8 cellular contexts compared by ENCODE assay signal in genomic region chr13:31951215-31951678, GRCh38.
DNase-seq lines count a peak whose midpoint lies in the region; ATAC-seq and TF ChIP-seq lines count a peak whose summit lies in the region.

No MANE protein-coding gene starts in this region.

- H3K9me3 Mint-ChIP-seq in WTC11, result no peaks in the 10 kb centered on the region

- POLR2A ChIA-PET in WTC11 (lab: Charles Lee), result no interaction called here

- H3K27me3 ChIP-seq in right cardiac atrium (ENCODE audit: control insufficient read depth, insufficient read depth), result no peaks in the 10 kb centered on the region

- DNase-seq in RPMI7951 (ENCODE audit: low read depth) (peak; percentile 38), right cardiac atrium (peak; percentile 59 to 86 (median 81)), iPS-NIHi11 (ENCODE audit: low spot score) (no peak), WTC11 (ENCODE audit: low spot score) (no peak), NCI-H2196 treated with DMSO at 0.1 percent for 48 hours (lab: John Stamatoyannopoulos, UW; ENCODE audit: unreplicated experiment) (no peak)

- H3K4me3 ChIP-seq in right cardiac atrium (ENCODE audit: low read length), result no peak overlapping the region

- no peak for TF ChIP-seq CTCF in C4-2B (conservative IDR thresholded peaks at IDR 0.05)
- TF ChIP-seq CTCF in WTC11 (IDR thresholded peaks at IDR 0.05), result no peak

- no peaks in the 10 kb centered on the region for H3K9me3 ChIP-seq in right cardiac atrium (ENCODE audit: control insufficient read depth, low read length)

- intact Hi-C loops in right cardiac atrium (cut with DNase I), result no loop called here

- peak overlapping the region; percentile 41 for H3K27ac ChIP-seq in C4-2B
- H3K27ac ChIP-seq in right cardiac atrium (ENCODE audit: low read length), result peak overlapping the region; percentile 50

- peaks cover 3% of the 10 kb centered on the region for H3K4me1 ChIP-seq in right cardiac atrium (ENCODE audit: control insufficient read depth, insufficient read depth, low read length)

- ATAC-seq in GM19035 (IDR thresholded peaks at IDR 0.05; ENCODE audit: unreplicated experiment) (peak; percentile 94), HG03066 (IDR thresholded peaks at IDR 0.05; ENCODE audit: low read depth, unreplicated experiment) (peak; percentile 92), right cardiac atrium (peak; percentile 79 to 82), WTC11 (no peak)

- 50% methylated on average over 3 of the region's 3 CpGs for WGBS in right cardiac atrium

- no peak overlapping the region for H3K4me3 Mint-ChIP-seq in WTC11

- no peaks in the 10 kb centered on the region for H3K27me3 Mint-ChIP-seq in WTC11 (ENCODE audit: low read depth)

- H3K27ac Mint-ChIP-seq in WTC11, result no peak overlapping the region

- H3K4me1 Mint-ChIP-seq in WTC11, result peaks cover 12% of the 10 kb centered on the region

- CTCF ChIA-PET in WTC11 (lab: Charles Lee), result interaction anchor here (1.0 kb wide), 2 partner anchors 16 to 41 kb away, joined by 3 to 4 read pairs; no protein-coding TSS in a partner anchor

- no peaks in the 10 kb centered on the region for H3K36me3 Mint-ChIP-seq in WTC11

TF ChIP-seq in WTC11, 78 proteins besides CTCF, POLR2A, EP300 and RAD21:
- TF ChIP-seq, protein P1, sequence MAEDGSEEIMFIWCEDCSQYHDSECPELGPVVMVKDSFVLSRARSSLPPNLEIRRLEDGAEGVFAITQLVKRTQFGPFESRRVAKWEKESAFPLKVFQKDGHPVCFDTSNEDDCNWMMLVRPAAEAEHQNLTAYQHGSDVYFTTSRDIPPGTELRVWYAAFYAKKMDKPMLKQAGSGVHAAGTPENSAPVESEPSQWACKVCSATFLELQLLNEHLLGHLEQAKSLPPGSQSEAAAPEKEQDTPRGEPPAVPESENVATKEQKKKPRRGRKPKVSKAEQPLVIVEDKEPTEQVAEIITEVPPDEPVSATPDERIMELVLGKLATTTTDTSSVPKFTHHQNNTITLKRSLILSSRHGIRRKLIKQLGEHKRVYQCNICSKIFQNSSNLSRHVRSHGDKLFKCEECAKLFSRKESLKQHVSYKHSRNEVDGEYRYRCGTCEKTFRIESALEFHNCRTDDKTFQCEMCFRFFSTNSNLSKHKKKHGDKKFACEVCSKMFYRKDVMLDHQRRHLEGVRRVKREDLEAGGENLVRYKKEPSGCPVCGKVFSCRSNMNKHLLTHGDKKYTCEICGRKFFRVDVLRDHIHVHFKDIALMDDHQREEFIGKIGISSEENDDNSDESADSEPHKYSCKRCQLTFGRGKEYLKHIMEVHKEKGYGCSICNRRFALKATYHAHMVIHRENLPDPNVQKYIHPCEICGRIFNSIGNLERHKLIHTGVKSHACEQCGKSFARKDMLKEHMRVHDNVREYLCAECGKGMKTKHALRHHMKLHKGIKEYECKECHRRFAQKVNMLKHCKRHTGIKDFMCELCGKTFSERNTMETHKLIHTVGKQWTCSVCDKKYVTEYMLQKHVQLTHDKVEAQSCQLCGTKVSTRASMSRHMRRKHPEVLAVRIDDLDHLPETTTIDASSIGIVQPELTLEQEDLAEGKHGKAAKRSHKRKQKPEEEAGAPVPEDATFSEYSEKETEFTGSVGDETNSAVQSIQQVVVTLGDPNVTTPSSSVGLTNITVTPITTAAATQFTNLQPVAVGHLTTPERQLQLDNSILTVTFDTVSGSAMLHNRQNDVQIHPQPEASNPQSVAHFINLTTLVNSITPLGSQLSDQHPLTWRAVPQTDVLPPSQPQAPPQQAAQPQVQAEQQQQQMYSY (CRISPR knock-in tag; IDR thresholded peaks at IDR 0.05), result no peak
- no peak for TF ChIP-seq NFYB (CRISPR knock-in tag; conservative IDR thresholded peaks at IDR 0.05; ENCODE audit: low read depth)
- TF ChIP-seq NR3C1 (CRISPR knock-in tag; conservative IDR thresholded peaks at IDR 0.05; ENCODE audit: low read depth), result no peak
- TF ChIP-seq MXD4 (CRISPR knock-in tag; IDR thresholded peaks at IDR 0.05; ENCODE audit: borderline replicate concordance), result no peak
- TF ChIP-seq FOXK1 (CRISPR knock-in tag; IDR thresholded peaks at IDR 0.05), result no peak
- TF ChIP-seq, protein P2, sequence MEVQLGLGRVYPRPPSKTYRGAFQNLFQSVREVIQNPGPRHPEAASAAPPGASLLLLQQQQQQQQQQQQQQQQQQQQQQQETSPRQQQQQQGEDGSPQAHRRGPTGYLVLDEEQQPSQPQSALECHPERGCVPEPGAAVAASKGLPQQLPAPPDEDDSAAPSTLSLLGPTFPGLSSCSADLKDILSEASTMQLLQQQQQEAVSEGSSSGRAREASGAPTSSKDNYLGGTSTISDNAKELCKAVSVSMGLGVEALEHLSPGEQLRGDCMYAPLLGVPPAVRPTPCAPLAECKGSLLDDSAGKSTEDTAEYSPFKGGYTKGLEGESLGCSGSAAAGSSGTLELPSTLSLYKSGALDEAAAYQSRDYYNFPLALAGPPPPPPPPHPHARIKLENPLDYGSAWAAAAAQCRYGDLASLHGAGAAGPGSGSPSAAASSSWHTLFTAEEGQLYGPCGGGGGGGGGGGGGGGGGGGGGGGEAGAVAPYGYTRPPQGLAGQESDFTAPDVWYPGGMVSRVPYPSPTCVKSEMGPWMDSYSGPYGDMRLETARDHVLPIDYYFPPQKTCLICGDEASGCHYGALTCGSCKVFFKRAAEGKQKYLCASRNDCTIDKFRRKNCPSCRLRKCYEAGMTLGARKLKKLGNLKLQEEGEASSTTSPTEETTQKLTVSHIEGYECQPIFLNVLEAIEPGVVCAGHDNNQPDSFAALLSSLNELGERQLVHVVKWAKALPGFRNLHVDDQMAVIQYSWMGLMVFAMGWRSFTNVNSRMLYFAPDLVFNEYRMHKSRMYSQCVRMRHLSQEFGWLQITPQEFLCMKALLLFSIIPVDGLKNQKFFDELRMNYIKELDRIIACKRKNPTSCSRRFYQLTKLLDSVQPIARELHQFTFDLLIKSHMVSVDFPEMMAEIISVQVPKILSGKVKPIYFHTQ (CRISPR knock-in tag; IDR thresholded peaks at IDR 0.05), result no peak
- TF ChIP-seq FOXP1 (CRISPR knock-in tag; IDR thresholded peaks at IDR 0.05; ENCODE audit: borderline replicate concordance), result no peak
- no peak for TF ChIP-seq AFF4 (CRISPR knock-in tag; IDR thresholded peaks at IDR 0.05; ENCODE audit: borderline replicate concordance)
- TF ChIP-seq, protein P3, sequence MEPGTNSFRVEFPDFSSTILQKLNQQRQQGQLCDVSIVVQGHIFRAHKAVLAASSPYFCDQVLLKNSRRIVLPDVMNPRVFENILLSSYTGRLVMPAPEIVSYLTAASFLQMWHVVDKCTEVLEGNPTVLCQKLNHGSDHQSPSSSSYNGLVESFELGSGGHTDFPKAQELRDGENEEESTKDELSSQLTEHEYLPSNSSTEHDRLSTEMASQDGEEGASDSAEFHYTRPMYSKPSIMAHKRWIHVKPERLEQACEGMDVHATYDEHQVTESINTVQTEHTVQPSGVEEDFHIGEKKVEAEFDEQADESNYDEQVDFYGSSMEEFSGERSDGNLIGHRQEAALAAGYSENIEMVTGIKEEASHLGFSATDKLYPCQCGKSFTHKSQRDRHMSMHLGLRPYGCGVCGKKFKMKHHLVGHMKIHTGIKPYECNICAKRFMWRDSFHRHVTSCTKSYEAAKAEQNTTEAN (CRISPR knock-in tag; IDR thresholded peaks at IDR 0.05), result no peak
- TF ChIP-seq JUN (CRISPR knock-in tag; IDR thresholded peaks at IDR 0.05), result no peak
- no peak for TF ChIP-seq SOX15 (CRISPR knock-in tag; IDR thresholded peaks at IDR 0.05)
- no peak for TF ChIP-seq OVOL2 (CRISPR knock-in tag; IDR thresholded peaks at IDR 0.05; ENCODE audit: borderline replicate concordance)
- no peak for TF ChIP-seq ATF2 (CRISPR knock-in tag; IDR thresholded peaks at IDR 0.05; ENCODE audit: borderline replicate concordance, low read depth)
- TF ChIP-seq GRHL2 (CRISPR knock-in tag; IDR thresholded peaks at IDR 0.05; ENCODE audit: insufficient replicate concordance, severe bottlenecking), result no peak
- TF ChIP-seq SP1 (CRISPR knock-in tag; conservative IDR thresholded peaks at IDR 0.05), result no peak

Comparison
In these comparisons a context has a peak if more than half of its experiments do, and no peak if none do; other contexts are left out.
1. DNase-seq: peak in RPMI7951 (single experiment) and right cardiac atrium (3 of 3); none in iPS-NIHi11 (single experiment), WTC11 (single experiment) and NCI-H2196 treated with DMSO at 0.1 percent for 48 hours (single experiment).